Comparison of ENCODE assay signal across 15 cellular contexts in the genomic region with DNA sequence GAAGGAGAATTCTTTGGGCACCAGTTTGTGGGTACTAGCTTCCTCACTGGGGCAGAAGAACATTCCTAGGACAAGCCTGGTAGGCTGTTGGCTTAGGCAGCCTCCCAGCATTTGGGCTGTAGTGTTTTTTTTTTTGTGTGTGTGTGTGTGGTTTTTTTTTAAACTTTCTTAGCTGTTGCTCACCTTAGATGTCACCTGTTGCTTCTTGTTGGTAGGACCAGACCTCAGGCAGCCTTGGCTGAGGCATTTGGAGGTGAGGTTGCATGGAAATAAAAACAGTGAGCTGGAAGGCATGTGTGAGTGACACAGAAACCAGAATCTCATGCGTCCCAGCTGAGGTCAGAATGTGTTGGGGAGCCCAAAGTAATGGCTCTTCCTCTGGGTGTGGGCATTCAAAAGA. TPM values are rescaled to one million over a fixed set of nuclear protein-coding genes. Genes with fewer than 3 reads are reported as not detected.
A peak's percentile ranks its signal among the peaks of the same experiment; 100 is the strongest.
DNase-seq lines count a peak whose midpoint lies in the region; ATAC-seq and TF ChIP-seq lines count a peak whose summit lies in the region.
"Had no signal": no experiment of that assay in that cellular context is flagged by ENCODE, and none has a peak within 500 bp of the region (broad histone marks: within the 10 kb centered on the region; RNA-seq: fewer than 3 reads in every experiment).

No MANE protein-coding gene starts in this region.

- no peaks in the 10 kb centered on the region for H3K27me3 Mint-ChIP-seq in CD4-positive, CD25-positive, alpha-beta regulatory T cell
- no peaks in the 10 kb centered on the region for H3K27me3 Mint-ChIP-seq in CD8-positive, alpha-beta T cell (ENCODE audit: low read depth)
- no peaks in the 10 kb centered on the region for H3K27me3 Mint-ChIP-seq in effector memory CD8-positive, alpha-beta T cell

- CTCF ChIA-PET in CD8-positive, alpha-beta T cell (lab: Charles Lee), result interaction anchor here (0.8 to 1.3 kb wide), 2 partner anchors 34 to 62 kb away, joined by 3 to 8 read pairs; no protein-coding TSS in a partner anchor

- no peak overlapping the region for H3K27ac ChIP-seq in CD4-positive, CD25-positive, alpha-beta regulatory T cell (ENCODE audit: insufficient read depth, low read length, poor library complexity, severe bottlenecking)
- H3K27ac ChIP-seq in CD8-positive, alpha-beta T cell (ENCODE audit: low read depth, low read length), result no peak overlapping the region
- H3K27ac ChIP-seq in neutrophil, result peak overlapping the region; percentile 80

- POLR2A ChIA-PET in CD8-positive, alpha-beta T cell (lab: Charles Lee), result interaction anchor here (0.7 to 1.1 kb wide), 2 partner anchors 21 to 168 kb away, joined by 4 to 7 read pairs; partner anchors contain the start of gene AMPD3

- no peak for DNase-seq in CD4-positive, CD25-positive, alpha-beta regulatory T cell
- DNase-seq in CD8-positive, alpha-beta T cell, result no peak
- no peak for DNase-seq in effector memory CD8-positive, alpha-beta T cell
- DNase-seq in DMS53 (lab: John Stamatoyannopoulos, UW), result no peak
- DNase-seq in AG08396 (ENCODE audit: low spot score), result no peak
- no peak for DNase-seq in sciatic nerve (ENCODE audit: low spot score)
- DNase-seq: COR-L47, DMS153, HCEC 1CT, NCI-H2029, NCI-H2171 treated with DMSO at 0.1 percent for 48 hours, NCI-H774 had no signal

- H3K9me3 Mint-ChIP-seq in CD4-positive, CD25-positive, alpha-beta regulatory T cell, result no peaks in the 10 kb centered on the region
- no peaks in the 10 kb centered on the region for H3K9me3 Mint-ChIP-seq in CD8-positive, alpha-beta T cell
- no peaks in the 10 kb centered on the region for H3K9me3 Mint-ChIP-seq in effector memory CD8-positive, alpha-beta T cell

- peaks cover 25% of the 10 kb centered on the region for H3K36me3 Mint-ChIP-seq in CD4-positive, CD25-positive, alpha-beta regulatory T cell
- H3K36me3 Mint-ChIP-seq in CD8-positive, alpha-beta T cell, result peaks cover 74% of the 10 kb centered on the region
- peaks cover 13% of the 10 kb centered on the region for H3K36me3 Mint-ChIP-seq in effector memory CD8-positive, alpha-beta T cell (ENCODE audit: insufficient read depth)

- H3K9me3 ChIP-seq in CD4-positive, CD25-positive, alpha-beta regulatory T cell (ENCODE audit: control insufficient read depth in 2 of 2, low read length in 2 of 2), result no peaks in the 10 kb centered on the region
- H3K9me3 ChIP-seq in CD8-positive, alpha-beta T cell (ENCODE audit: low read length), result no peaks in the 10 kb centered on the region
- no peaks in the 10 kb centered on the region for H3K9me3 ChIP-seq in neutrophil

- H3K4me3 ChIP-seq in CD4-positive, CD25-positive, alpha-beta regulatory T cell (ENCODE audit: low read depth, low read length), result no peak overlapping the region
- H3K4me3 ChIP-seq in CD8-positive, alpha-beta T cell (ENCODE audit: low read depth, low read length), result no peak overlapping the region
- no peak overlapping the region for H3K4me3 ChIP-seq in neutrophil (ENCODE audit: low read depth in 1 of 2, low read length in 1 of 2)

- H3K27ac Mint-ChIP-seq in CD4-positive, CD25-positive, alpha-beta regulatory T cell, result peak overlapping the region in 2 of 3 donors; percentile 67 to 78
- H3K27ac Mint-ChIP-seq in CD8-positive, alpha-beta T cell, result peak overlapping the region; percentile 55
- H3K27ac Mint-ChIP-seq in effector memory CD8-positive, alpha-beta T cell, result peak overlapping the region; percentile 86 to 87

- peaks cover 42% of the 10 kb centered on the region for H3K36me3 ChIP-seq in CD4-positive, CD25-positive, alpha-beta regulatory T cell (ENCODE audit: control insufficient read depth, insufficient read depth, low read length)
- H3K36me3 ChIP-seq in CD8-positive, alpha-beta T cell (ENCODE audit: insufficient read depth, low read length), result no peaks in the 10 kb centered on the region
- H3K36me3 ChIP-seq in neutrophil, result peaks cover 59% of the 10 kb centered on the region

- H3K27me3 ChIP-seq in CD4-positive, CD25-positive, alpha-beta regulatory T cell (ENCODE audit: control insufficient read depth, insufficient read depth, low read length), result no peaks in the 10 kb centered on the region
- no peaks in the 10 kb centered on the region for H3K27me3 ChIP-seq in CD8-positive, alpha-beta T cell (ENCODE audit: insufficient read depth, low read length)
- H3K27me3 ChIP-seq in neutrophil, result no peaks in the 10 kb centered on the region

- H3K4me3 Mint-ChIP-seq in CD4-positive, CD25-positive, alpha-beta regulatory T cell, result no peak overlapping the region
- H3K4me3 Mint-ChIP-seq in CD8-positive, alpha-beta T cell, result no peak overlapping the region
- no peak overlapping the region for H3K4me3 Mint-ChIP-seq in effector memory CD8-positive, alpha-beta T cell

- no peak for ATAC-seq in CD4-positive, CD25-positive, alpha-beta regulatory T cell (ENCODE audit: low read depth in 2 of 2)
- no peak for ATAC-seq in CD8-positive, alpha-beta T cell
- ATAC-seq in effector memory CD8-positive, alpha-beta T cell (replicated peaks), result no peak
- ATAC-seq in HG02884 (IDR thresholded peaks at IDR 0.05; ENCODE audit: unreplicated experiment), result no peak
- ATAC-seq in sciatic nerve, result no peak
- ATAC-seq: Right ventricle myocardium inferior had no signal

- H3K4me1 Mint-ChIP-seq in CD4-positive, CD25-positive, alpha-beta regulatory T cell, result peaks cover 0 to 26% (median 13%) of the 10 kb centered on the region in 4 donors
- H3K4me1 Mint-ChIP-seq in CD8-positive, alpha-beta T cell (ENCODE audit: low read depth), result peaks cover 31% of the 10 kb centered on the region
- H3K4me1 Mint-ChIP-seq in effector memory CD8-positive, alpha-beta T cell (ENCODE audit: low read depth in 2 of 2), result peaks cover 37 to 45% of the 10 kb centered on the region in 2 donors

- no peaks in the 10 kb centered on the region for H3K4me1 ChIP-seq in CD4-positive, CD25-positive, alpha-beta regulatory T cell (ENCODE audit: control insufficient read depth, insufficient read depth, low read length, poor library complexity, severe bottlenecking)
- no peaks in the 10 kb centered on the region for H3K4me1 ChIP-seq in CD8-positive, alpha-beta T cell (ENCODE audit: insufficient read depth, low read length)
- peaks cover 20 to 39% of the 10 kb centered on the region in 2 experiments for H3K4me1 ChIP-seq in neutrophil (ENCODE audit: control insufficient read depth in 1 of 2, insufficient read depth in 1 of 2, low read depth in 1 of 2, low read length in 1 of 2)

- no peak for TF ChIP-seq CTCF in CD8-positive, alpha-beta T cell (IDR thresholded peaks at IDR 0.05)
- no peak for TF ChIP-seq CTCF in neutrophil (IDR thresholded peaks at IDR 0.05)

- intact Hi-C loops in CD8-positive, alpha-beta T cell (cut with DNase I, micrococcal nuclease), result no loop called here
- intact Hi-C loops in sciatic nerve (cut with DNase I), result no loop called here

RNA-seq across cellular contexts. Expression of gene AMPD3, which starts 21.3 kb away (rescaled TPM):
- total RNA-seq in CD4-positive, CD25-positive, alpha-beta regulatory T cell, result 19.7 TPM
- 10 to 100 TPM in 1 of 4 donors, 1 to 10 TPM in 3; 6.4 to 11.9 (median 7.3) TPM for polyA plus RNA-seq in CD4-positive, CD25-positive, alpha-beta regulatory T cell
- total RNA-seq in CD8-positive, alpha-beta T cell, result 10 to 100 TPM; 10.6 to 12.1 TPM
- 9.1 TPM for total RNA-seq in sciatic nerve
